Comparison of ENCODE assay signal across 8 cellular contexts in genomic region chr1:26787381-26787705, GRCh38. TPM values are rescaled to one million over a fixed set of nuclear protein-coding genes. Genes with fewer than 3 reads are reported as not detected.
DNase-seq lines count a peak whose midpoint lies in the region; ATAC-seq and TF ChIP-seq lines count a peak whose summit lies in the region.

No MANE protein-coding gene starts in this region.

- H3K27ac ChIP-seq in heart left ventricle (peak overlapping the region; percentile 96 to 100 (median 99)), gastrocnemius medialis (peak overlapping the region; percentile 93 to 99 (median 98))

- H3K9me2 ChIP-seq in Loucy (replicated peaks; ENCODE audit: low read depth, low read length): no peaks in the 10 kb centered on the region

- H3K4me3 ChIP-seq in GM08714 (ENCODE audit: low read length): peak overlapping the region; percentile 70
- peak overlapping the region; percentile 81 for H3K4me3 ChIP-seq in Loucy (ENCODE audit: low read length, poor library complexity, severe bottlenecking)
- H3K4me3 ChIP-seq in heart left ventricle: peak overlapping the region; percentile 61 to 89 (median 75)
- peak overlapping the region; percentile 69 to 87 (median 84) for H3K4me3 ChIP-seq in gastrocnemius medialis

- in situ Hi-C loops in gastrocnemius medialis (cut with MboI; ENCODE audit: low sequenced_read_pairs in 4 of 4): loop anchor here (5.0 to 10.0 kb wide), 2 partner anchors 93 to 95 kb away; partner anchors contain the start of gene ARID1A (in 1 of the 4)

- H3K4me1 ChIP-seq in Loucy (ENCODE audit: insufficient read depth, low read length, poor library complexity, severe bottlenecking): peaks cover 79% of the 10 kb centered on the region
- peaks cover 12 to 87% (median 77%) of the 10 kb centered on the region in 12 donors for H3K4me1 ChIP-seq in heart left ventricle
- peaks cover 54 to 73% of the 10 kb centered on the region in 2 donors for H3K4me1 ChIP-seq in gastrocnemius medialis

- intact Hi-C loops in heart left ventricle (cut with DNase I) (loop anchor here in 6 of 10 donors (1.0 to 5.0 kb wide), 7 partner anchors 35 to 286 kb away; partner anchors contain the start of gene ARID1A (in 1 of the 6)), gastrocnemius medialis (cut with DNase I; ENCODE audit: low total_unique reads) (no loop called here)

- ATAC-seq in GM21529 (IDR thresholded peaks at IDR 0.05; ENCODE audit: unreplicated experiment): peak; percentile 36
- ATAC-seq in activated T-helper 17 cell treated with anti-CD3 and anti-CD28 coated beads, Interleukin-2, amount 50 U/mL, for 72 hours (replicated peaks): peak; percentile 63
- ATAC-seq in heart left ventricle: peak in 3 of 4 donors; percentile 5 to 18 (median 8)
- ATAC-seq in gastrocnemius medialis: peak; percentile 21 to 24

- H4K20me1 ChIP-seq in Loucy (ENCODE audit: insufficient read depth, low read length, poor library complexity, severe bottlenecking): peaks cover 4% of the 10 kb centered on the region

- H3K79me2 ChIP-seq in Loucy (ENCODE audit: insufficient read depth, low read length): peaks cover 34% of the 10 kb centered on the region

- H3K9me3 Mint-ChIP-seq in activated T-helper 17 cell treated with anti-CD3 and anti-CD28 coated beads, Interleukin-2, amount 50 U/mL, for 72 hours: no peaks in the 10 kb centered on the region

- peak overlapping the region; percentile 99 for H3K4me2 ChIP-seq in Loucy (ENCODE audit: low read depth, low read length, poor library complexity, severe bottlenecking)

- H3K27me3 ChIP-seq in Loucy (ENCODE audit: insufficient read depth, low read length, poor library complexity, severe bottlenecking): no peaks in the 10 kb centered on the region
- no peaks in the 10 kb centered on the region for H3K27me3 ChIP-seq in heart left ventricle
- no peaks in the 10 kb centered on the region for H3K27me3 ChIP-seq in gastrocnemius medialis

- peak overlapping the region; percentile 100 for H3K27ac Mint-ChIP-seq in activated T-helper 17 cell treated with anti-CD3 and anti-CD28 coated beads, Interleukin-2, amount 50 U/mL, for 72 hours

- H3K9me3 ChIP-seq in Loucy (ENCODE audit: insufficient read depth, low read depth, low read length): no peaks in the 10 kb centered on the region
- H3K9me3 ChIP-seq in heart left ventricle: no peaks in the 10 kb centered on the region
- H3K9me3 ChIP-seq in gastrocnemius medialis: no peaks in the 10 kb centered on the region

- H3K27me3 Mint-ChIP-seq in activated T-helper 17 cell treated with anti-CD3 and anti-CD28 coated beads, Interleukin-2, amount 50 U/mL, for 72 hours: no peaks in the 10 kb centered on the region

- H3K4me3 Mint-ChIP-seq in activated T-helper 17 cell treated with anti-CD3 and anti-CD28 coated beads, Interleukin-2, amount 50 U/mL, for 72 hours: peak overlapping the region; percentile 91

- TF ChIP-seq CTCF in Loucy (conservative IDR thresholded peaks at IDR 0.05; ENCODE audit: low read length): no peak
- TF ChIP-seq CTCF in heart left ventricle (IDR thresholded peaks at IDR 0.05): no peak
- no peak for TF ChIP-seq CTCF in gastrocnemius medialis (IDR thresholded peaks at IDR 0.05 in 4 of 5, conservative IDR thresholded peaks at IDR 0.05 in 1 of 5)

- H3K9ac ChIP-seq in Loucy (ENCODE audit: low read depth, low read length, poor library complexity, severe bottlenecking): peak overlapping the region; percentile 99

- peak overlapping the region; percentile 88 for H2AFZ ChIP-seq in Loucy (ENCODE audit: low read length)

- DNase-seq in heart left ventricle (no peak), gastrocnemius medialis (peak in 1 of 2 donors; percentile 19), pons (ENCODE audit: low spot score) (no peak), UCSD-AML1 (lab: John Stamatoyannopoulos, UW; ENCODE audit: unreplicated experiment) (no peak)

- WGBS in heart left ventricle, 4 donors: 0 to 6% (median 1%) methylated on average over 11 of the region's 11 CpGs

- peaks cover 50% of the 10 kb centered on the region for H3K36me3 Mint-ChIP-seq in activated T-helper 17 cell treated with anti-CD3 and anti-CD28 coated beads, Interleukin-2, amount 50 U/mL, for 72 hours (ENCODE audit: low read depth)

- H3K36me3 ChIP-seq in Loucy (ENCODE audit: insufficient read depth, low read length) (peaks cover 6% of the 10 kb centered on the region; the same call in 1 of the 2 replicates), heart left ventricle (peaks cover 0 to 13% (median 0%) of the 10 kb centered on the region in 9 donors), gastrocnemius medialis (no peaks in the 10 kb centered on the region)

- TF ChIP-seq POLR2A in heart left ventricle (IDR thresholded peaks at IDR 0.05): no peak
- no peak for TF ChIP-seq POLR2A in gastrocnemius medialis (IDR thresholded peaks at IDR 0.05)

- H3K4me1 Mint-ChIP-seq in activated T-helper 17 cell treated with anti-CD3 and anti-CD28 coated beads, Interleukin-2, amount 50 U/mL, for 72 hours: peaks cover 71% of the 10 kb centered on the region

- H3F3A ChIP-seq in Loucy (ENCODE audit: low read depth): peaks cover 14% of the 10 kb centered on the region

RNA-seq across cellular contexts. Expression of gene PIGV, which starts 0.4 kb away (rescaled TPM):
- 10 to 100 TPM; 14.0 to 18.1 TPM for total RNA-seq in activated T-helper 17 cell treated with anti-CD3 and anti-CD28 coated beads, Interleukin-2, amount 50 U/mL, for 72 hours
- total RNA-seq in heart left ventricle: 1 to 10 TPM; 4.3 to 8.8 (median 5.6) TPM
- polyA plus RNA-seq in heart left ventricle: 1 to 10 TPM; 2.7 to 4.4 TPM
- 10 to 100 TPM in 1 of 4 donors, 1 to 10 TPM in 3; 2.9 to 16.0 (median 5.8) TPM for total RNA-seq in gastrocnemius medialis

RNA-seq across cellular contexts. Expression of gene ZDHHC18, which starts 39.1 kb away (rescaled TPM):
- 10 to 100 TPM; 84.3 to 86.1 TPM for total RNA-seq in activated T-helper 17 cell treated with anti-CD3 and anti-CD28 coated beads, Interleukin-2, amount 50 U/mL, for 72 hours
- total RNA-seq in heart left ventricle: 10 to 100 TPM in 8 of 9 donors, 1 to 10 TPM in 1; 9.2 to 22.5 (median 12.2) TPM
- 10 to 100 TPM in 1 of 2 donors, 1 to 10 TPM in 1; 8.7 to 18.5 TPM for polyA plus RNA-seq in heart left ventricle
- total RNA-seq in gastrocnemius medialis: 10 to 100 TPM in 3 of 4 donors, 1 to 10 TPM in 1; 8.1 to 16.3 (median 12.5) TPM

Comparison
In these comparisons a context has a peak if more than half of its experiments do, and no peak if none do; other contexts are left out.
1. ATAC-seq: peak in every context shown above with its lines; median percentile 63 in activated T-helper 17 cell treated with anti-CD3 and anti-CD28 coated beads, Interleukin-2, amount 50 U/mL, for 72 hours; 36 in GM21529; 22 in gastrocnemius medialis; 8 in heart left ventricle.